8 cellular contexts compared by ENCODE assay signal in the genomic region with DNA sequence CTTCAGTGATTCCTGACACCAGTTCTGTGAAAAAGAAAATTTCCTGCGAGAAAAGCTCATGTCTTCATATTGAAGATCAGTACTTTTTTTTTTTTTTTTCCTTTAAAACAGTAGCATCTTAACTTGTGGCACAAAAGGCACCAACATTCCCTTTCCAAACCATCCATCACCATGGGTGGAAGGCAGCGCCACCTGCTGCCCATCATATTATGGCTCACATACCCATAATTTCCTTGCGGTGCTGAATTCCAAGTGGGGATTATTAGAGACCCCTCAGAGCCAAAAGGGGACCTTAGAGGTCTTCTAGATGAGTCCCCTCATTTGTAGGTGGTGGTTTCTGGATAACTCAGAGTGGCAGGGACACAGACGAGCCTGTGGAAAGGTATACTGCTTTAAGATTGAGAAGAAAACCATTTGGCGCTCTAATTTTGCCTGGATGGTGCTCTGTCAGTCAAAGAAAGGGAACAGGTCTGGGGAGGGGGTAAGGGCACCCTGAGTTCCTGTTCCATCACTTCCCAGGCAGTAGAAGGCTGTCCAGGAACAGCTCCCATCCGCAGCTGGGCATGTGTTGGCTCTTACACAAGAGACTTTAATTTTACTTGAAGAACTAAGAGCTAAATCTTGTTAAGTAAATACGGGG. TPM values are rescaled to one million over a fixed set of nuclear protein-coding genes. Genes with fewer than 3 reads are reported as not detected.
DNase-seq lines count a peak whose midpoint lies in the region; ATAC-seq and TF ChIP-seq lines count a peak whose summit lies in the region.

No MANE protein-coding gene starts in this region.

- POLR2A ChIA-PET in MCF 10A (lab: Yijun Ruan, JAX) = interaction anchor here (0.6 to 1.5 kb wide), 4 partner anchors 36 to 79 kb away, joined by 3 read pairs; no protein-coding TSS in a partner anchor

- no peaks in the 10 kb centered on the region for H3K9me3 Mint-ChIP-seq in CD4-positive, CD25-positive, alpha-beta regulatory T cell
- H3K9me3 Mint-ChIP-seq in MCF 10A (ENCODE audit: unreplicated experiment) = no peaks in the 10 kb centered on the region

- TF ChIP-seq CTCF in MCF 10A (IDR thresholded peaks at IDR 0.05; ENCODE audit: unreplicated experiment) (peak; percentile 60), right lobe of liver (IDR thresholded peaks at IDR 0.05) (peak; percentile 51 to 89 (median 78))

- H3K27ac Mint-ChIP-seq in CD4-positive, CD25-positive, alpha-beta regulatory T cell = no peak overlapping the region
- H3K27ac Mint-ChIP-seq in MCF 10A (ENCODE audit: low read depth, unreplicated experiment) = no peak overlapping the region

- peaks cover 12% of the 10 kb centered on the region for H3K36me3 Mint-ChIP-seq in CD4-positive, CD25-positive, alpha-beta regulatory T cell
- H3K36me3 Mint-ChIP-seq in MCF 10A (ENCODE audit: insufficient read depth, unreplicated experiment) = peaks cover 39% of the 10 kb centered on the region

- in situ Hi-C loops in HAP-1 (cut with MboI; ENCODE audit: low sequenced_read_pairs) = loop anchor here (25.0 kb wide), 1 partner anchor 104 kb away; the partner anchor contains the start of gene MEOX1
- in situ Hi-C loops in SK-MEL-5 (cut with HindIII; ENCODE audit: low pct_unique_long_range_greater_than_20kb, low sequenced_read_pairs) = no loop called here

- H3K9me3 ChIP-seq in CD4-positive, CD25-positive, alpha-beta regulatory T cell (ENCODE audit: control insufficient read depth in 2 of 2, low read length in 2 of 2) = no peaks in the 10 kb centered on the region
- H3K9me3 ChIP-seq in HAP-1 (no peaks in the 10 kb centered on the region), right lobe of liver (no peaks in the 10 kb centered on the region)

- intact Hi-C loops in MCF 10A (cut with micrococcal nuclease) (loop anchor here (1.0 kb wide), 1 partner anchor 80 kb away; no protein-coding TSS in a partner anchor), right lobe of liver (cut with DNase I) (loop anchor here in 1 of 2 donors (10.0 kb wide), 1 partner anchor 78 kb away; the partner anchor contains the start of gene CD300LG)

- no peaks in the 10 kb centered on the region for H3K36me3 ChIP-seq in CD4-positive, CD25-positive, alpha-beta regulatory T cell (ENCODE audit: control insufficient read depth, insufficient read depth, low read length)
- H3K36me3 ChIP-seq in HAP-1 (replicated peaks) (peaks cover 24% of the 10 kb centered on the region), right lobe of liver (peaks cover 0 to 27% (median 12%) of the 10 kb centered on the region in 4 donors)

- H3K27me3 Mint-ChIP-seq in CD4-positive, CD25-positive, alpha-beta regulatory T cell = peaks cover 4% of the 10 kb centered on the region
- no peaks in the 10 kb centered on the region for H3K27me3 Mint-ChIP-seq in MCF 10A (ENCODE audit: insufficient read depth, unreplicated experiment)

- peak in 2 of 3 donors; percentile 38 to 42 for DNase-seq in CD4-positive, CD25-positive, alpha-beta regulatory T cell
- DNase-seq in HAP-1 (ENCODE audit: low spot score in 2 of 2) = peak; percentile 34 to 85
- peak; percentile 73 for DNase-seq in SK-MEL-5 (ENCODE audit: low read depth, low spot score)
- peak; percentile 69 for DNase-seq in MCF 10A (ENCODE audit: unreplicated experiment)
- DNase-seq in right lobe of liver = no peak
- DNase-seq in stimulated activated CD8-positive, alpha-beta memory T cell treated with anti-CD3 and anti-CD28 coated beads, Interleukin-12 subunit alpha, Interleukin-12 subunit beta, amount 100 ng/mL, for 1 hour (ENCODE audit: low read depth) = peak; percentile 14
- no peak for DNase-seq in cortex of kidney (lab: John Stamatoyannopoulos, UW)

- H3K4me1 Mint-ChIP-seq in CD4-positive, CD25-positive, alpha-beta regulatory T cell = peaks cover 0 to 2% (median 0%) of the 10 kb centered on the region in 4 donors
- H3K4me1 Mint-ChIP-seq in MCF 10A (ENCODE audit: insufficient read depth, unreplicated experiment) = no peaks in the 10 kb centered on the region

- CTCF ChIA-PET in MCF 10A (lab: Yijun Ruan, JAX) = interaction anchor here (0.5 to 14.5 kb wide), 56 partner anchors 7 to 1161 kb away, joined by 3 to 467 read pairs (median 4); partner anchors contain the start of genes CD300LG, CFAP97D1 and DUSP3

- no peaks in the 10 kb centered on the region for H3K27me3 ChIP-seq in CD4-positive, CD25-positive, alpha-beta regulatory T cell (ENCODE audit: control insufficient read depth, insufficient read depth, low read length)
- H3K27me3 ChIP-seq in HAP-1 (ENCODE audit: low read depth) = no peaks in the 10 kb centered on the region
- no peaks in the 10 kb centered on the region for H3K27me3 ChIP-seq in right lobe of liver

- WGBS in right lobe of liver (ENCODE audit: insufficient coverage, low coverage, low lambda C conversion rate, missing lambda C conversion rate) = 49% methylated on average over 6 of the region's 7 CpGs

- no peak overlapping the region for H3K4me3 ChIP-seq in CD4-positive, CD25-positive, alpha-beta regulatory T cell (ENCODE audit: low read depth, low read length)
- H3K4me3 ChIP-seq in HAP-1 = no peak overlapping the region
- no peak overlapping the region for H3K4me3 ChIP-seq in right lobe of liver

- no peak overlapping the region for H3K4me3 Mint-ChIP-seq in CD4-positive, CD25-positive, alpha-beta regulatory T cell
- no peak overlapping the region for H3K4me3 Mint-ChIP-seq in MCF 10A (ENCODE audit: unreplicated experiment)

- TF ChIP-seq POLR2A in right lobe of liver (IDR thresholded peaks at IDR 0.05) = no peak

- no peaks in the 10 kb centered on the region for H3K4me1 ChIP-seq in CD4-positive, CD25-positive, alpha-beta regulatory T cell (ENCODE audit: control insufficient read depth, insufficient read depth, low read length, poor library complexity, severe bottlenecking)
- H3K4me1 ChIP-seq in HAP-1 (no peaks in the 10 kb centered on the region), right lobe of liver (peaks cover 0 to 16% (median 2%) of the 10 kb centered on the region in 4 donors)

- BruUV-seq in MCF 10A (replicated peaks; lab: Mats Ljungman, UMichigan) = no TSS peak

- H3K27ac ChIP-seq in CD4-positive, CD25-positive, alpha-beta regulatory T cell (ENCODE audit: insufficient read depth, low read length, poor library complexity, severe bottlenecking) = no peak overlapping the region
- no peak overlapping the region for H3K27ac ChIP-seq in right lobe of liver

- ATAC-seq in CD4-positive, CD25-positive, alpha-beta regulatory T cell (ENCODE audit: low read depth in 2 of 2) = no peak
- ATAC-seq in right lobe of liver = peak; percentile 25 to 38 (median 32)
- no peak for ATAC-seq in GM19324 (IDR thresholded peaks at IDR 0.05; ENCODE audit: low FRiP score, unreplicated experiment)

RNA-seq across cellular contexts. Expression of gene SOST, which starts 7.9 kb away (rescaled TPM):
- total RNA-seq in CD4-positive, CD25-positive, alpha-beta regulatory T cell = not detected
- not detected for polyA plus RNA-seq in CD4-positive, CD25-positive, alpha-beta regulatory T cell
- not detected in 2 replicates for total RNA-seq in SK-MEL-5 (2014; rRNA removed; shearing (Covaris generic))
- polyA plus RNA-seq in SK-MEL-5 (2015; cell fraction: cytosol; rRNA removed) = not detected in 2 replicates
- 0.10 TPM in 1 of 2 replicates, not detected in the other for polyA plus RNA-seq in SK-MEL-5 (2015; cell fraction: nucleus; rRNA removed)
- total RNA-seq in MCF 10A (2022) = not detected in 2 replicates
- not detected for total RNA-seq in right lobe of liver

RNA-seq across cellular contexts. Expression of gene DUSP3, which starts 12.2 kb away (rescaled TPM):
- total RNA-seq in CD4-positive, CD25-positive, alpha-beta regulatory T cell = 9.8 TPM
- 1 to 10 TPM; 4.6 to 6.5 (median 6.0) TPM for polyA plus RNA-seq in CD4-positive, CD25-positive, alpha-beta regulatory T cell
- total RNA-seq in SK-MEL-5 (2014; rRNA removed; shearing (Covaris generic)) = 139 and 151 TPM in 2 replicates
- 95.2 and 118 TPM in 2 replicates for polyA plus RNA-seq in SK-MEL-5 (2015; cell fraction: cytosol; rRNA removed)
- polyA plus RNA-seq in SK-MEL-5 (2015; cell fraction: nucleus; rRNA removed) = 71.8 and 73.0 TPM in 2 replicates
- total RNA-seq in MCF 10A (2022) (39.7 and 55.0 TPM in 2 replicates), right lobe of liver (10 to 100 TPM; 75.1 to 97.2 (median 87.7) TPM)

RNA-seq across cellular contexts. Expression of gene CFAP97D1, which starts 13.7 kb away (rescaled TPM):
- total RNA-seq in CD4-positive, CD25-positive, alpha-beta regulatory T cell = not detected
- polyA plus RNA-seq in CD4-positive, CD25-positive, alpha-beta regulatory T cell = not detected
- total RNA-seq in SK-MEL-5 (2014; rRNA removed; shearing (Covaris generic)) = 0.05 and 0.19 TPM in 2 replicates
- polyA plus RNA-seq in SK-MEL-5 (2015; cell fraction: cytosol; rRNA removed) = 0.02 and 0.18 TPM in 2 replicates
- not detected in 2 replicates for polyA plus RNA-seq in SK-MEL-5 (2015; cell fraction: nucleus; rRNA removed)
- total RNA-seq in MCF 10A (2022) (not detected in 2 replicates), right lobe of liver (not detected)

Comparison
In these comparisons a context has a peak if more than half of its experiments do, and no peak if none do; other contexts are left out.
1. ATAC-seq: peak in right lobe of liver (4 of 4); none in CD4-positive, CD25-positive, alpha-beta regulatory T cell (0 of 2) and GM19324 (single experiment).
2. DNase-seq: peak in CD4-positive, CD25-positive, alpha-beta regulatory T cell (2 of 3), HAP-1 (2 of 2), SK-MEL-5 (single experiment), MCF 10A (single experiment) and stimulated activated CD8-positive, alpha-beta memory T cell treated with anti-CD3 and anti-CD28 coated beads, Interleukin-12 subunit alpha, Interleukin-12 subunit beta, amount 100 ng/mL, for 1 hour (single experiment); none in right lobe of liver (0 of 3) and cortex of kidney (single experiment).